ENCODE assay signal across 2 cellular contexts in genomic region chr12:122145505-122146330, GRCh38.
TF ChIP-seq lines count a peak whose summit lies in the region.

No MANE protein-coding gene starts in this region.

TF ChIP-seq in HCT116, 20 proteins besides CTCF, POLR2A, EP300 and RAD21:
- no peak for TF ChIP-seq REST (IDR thresholded peaks at IDR 0.05; ENCODE audit: low read depth)
- TF ChIP-seq, protein P1, sequence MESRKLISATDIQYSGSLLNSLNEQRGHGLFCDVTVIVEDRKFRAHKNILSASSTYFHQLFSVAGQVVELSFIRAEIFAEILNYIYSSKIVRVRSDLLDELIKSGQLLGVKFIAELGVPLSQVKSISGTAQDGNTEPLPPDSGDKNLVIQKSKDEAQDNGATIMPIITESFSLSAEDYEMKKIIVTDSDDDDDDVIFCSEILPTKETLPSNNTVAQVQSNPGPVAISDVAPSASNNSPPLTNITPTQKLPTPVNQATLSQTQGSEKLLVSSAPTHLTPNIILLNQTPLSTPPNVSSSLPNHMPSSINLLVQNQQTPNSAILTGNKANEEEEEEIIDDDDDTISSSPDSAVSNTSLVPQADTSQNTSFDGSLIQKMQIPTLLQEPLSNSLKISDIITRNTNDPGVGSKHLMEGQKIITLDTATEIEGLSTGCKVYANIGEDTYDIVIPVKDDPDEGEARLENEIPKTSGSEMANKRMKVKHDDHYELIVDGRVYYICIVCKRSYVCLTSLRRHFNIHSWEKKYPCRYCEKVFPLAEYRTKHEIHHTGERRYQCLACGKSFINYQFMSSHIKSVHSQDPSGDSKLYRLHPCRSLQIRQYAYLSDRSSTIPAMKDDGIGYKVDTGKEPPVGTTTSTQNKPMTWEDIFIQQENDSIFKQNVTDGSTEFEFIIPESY (IDR thresholded peaks at IDR 0.05; ENCODE audit: extremely low read depth, insufficient replicate concordance, low read length), result no peak
- no peak for TF ChIP-seq SRF (IDR thresholded peaks at IDR 0.05; ENCODE audit: low read depth)
- no peak for TF ChIP-seq SIN3A (IDR thresholded peaks at IDR 0.05; ENCODE audit: low read depth)
- TF ChIP-seq ELF1 (IDR thresholded peaks at IDR 0.05; ENCODE audit: borderline replicate concordance, low read depth), result no peak
- TF ChIP-seq FOSL1 (IDR thresholded peaks at IDR 0.05; ENCODE audit: low read depth), result no peak
- TF ChIP-seq EZH2 (IDR thresholded peaks at IDR 0.05), result no peak
- TF ChIP-seq JUND (IDR thresholded peaks at IDR 0.05), result no peak
- TF ChIP-seq POLR2AphosphoS5 (IDR thresholded peaks at IDR 0.05; ENCODE audit: low read depth, low read length), result no peak
- no peak for TF ChIP-seq TCF7L2 (IDR thresholded peaks at IDR 0.05; ENCODE audit: borderline replicate concordance, extremely low read depth, insufficient read depth, insufficient read length)

TF ChIP-seq in K562, 482 proteins besides CTCF, POLR2A, EP300 and RAD21:
- TF ChIP-seq RBM22 (IDR thresholded peaks at IDR 0.05; ENCODE audit: low read depth, low read length, poor library complexity, severe bottlenecking), result peak; percentile 70
- no peak for TF ChIP-seq ARID3B (CRISPR knock-in tag; IDR thresholded peaks at IDR 0.05; ENCODE audit: borderline replicate concordance)
- no peak for TF ChIP-seq MCM2 (IDR thresholded peaks at IDR 0.05; ENCODE audit: low read depth)
- TF ChIP-seq, protein P2, sequence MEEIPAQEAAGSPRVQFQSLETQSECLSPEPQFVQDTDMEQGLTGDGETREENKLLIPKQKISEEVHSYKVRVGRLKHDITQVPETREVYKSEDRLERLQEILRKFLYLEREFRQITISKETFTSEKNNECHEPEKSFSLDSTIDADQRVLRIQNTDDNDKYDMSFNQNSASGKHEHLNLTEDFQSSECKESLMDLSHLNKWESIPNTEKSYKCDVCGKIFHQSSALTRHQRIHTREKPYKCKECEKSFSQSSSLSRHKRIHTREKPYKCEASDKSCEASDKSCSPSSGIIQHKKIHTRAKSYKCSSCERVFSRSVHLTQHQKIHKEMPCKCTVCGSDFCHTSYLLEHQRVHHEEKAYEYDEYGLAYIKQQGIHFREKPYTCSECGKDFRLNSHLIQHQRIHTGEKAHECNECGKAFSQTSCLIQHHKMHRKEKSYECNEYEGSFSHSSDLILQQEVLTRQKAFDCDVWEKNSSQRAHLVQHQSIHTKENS (CRISPR knock-in tag; IDR thresholded peaks at IDR 0.05), result no peak
- no peak for TF ChIP-seq NBN (IDR thresholded peaks at IDR 0.05; ENCODE audit: low read depth)
- TF ChIP-seq ZNF785 (CRISPR knock-in tag; IDR thresholded peaks at IDR 0.05), result no peak
- no peak for TF ChIP-seq PREB (CRISPR knock-in tag; IDR thresholded peaks at IDR 0.05)
- TF ChIP-seq POLR2AphosphoS2 (IDR thresholded peaks at IDR 0.05; ENCODE audit: low read length), result peak; percentile 68; the same call in 1 of the 2 replicates
- peak; percentile 11 for TF ChIP-seq POLR2B (IDR thresholded peaks at IDR 0.05; ENCODE audit: low read depth, partially characterized antibody)
- no peak for TF ChIP-seq BMI1 (IDR thresholded peaks at IDR 0.05; ENCODE audit: low read length)
- TF ChIP-seq, protein P1 (CRISPR knock-in tag; IDR thresholded peaks at IDR 0.05), result peak; percentile 36; the same call in 1 of the 2 replicates
- no peak for TF ChIP-seq POLR3A (IDR thresholded peaks at IDR 0.05; ENCODE audit: borderline replicate concordance, extremely low read depth, insufficient read depth, insufficient read length)
- peak; percentile 35 for TF ChIP-seq SUPT5H (IDR thresholded peaks at IDR 0.05)
- TF ChIP-seq E2F3 (CRISPR knock-in tag; IDR thresholded peaks at IDR 0.05), result no peak
- TF ChIP-seq POLR2G (IDR thresholded peaks at IDR 0.05; ENCODE audit: low read depth, low read length), result peak; percentile 78
- TF ChIP-seq THRA (IDR thresholded peaks at IDR 0.05), result no peak
- no peak for TF ChIP-seq HMG20B (CRISPR knock-in tag; IDR thresholded peaks at IDR 0.05)
